12 cellular contexts compared by ENCODE assay signal in the genomic region with DNA sequence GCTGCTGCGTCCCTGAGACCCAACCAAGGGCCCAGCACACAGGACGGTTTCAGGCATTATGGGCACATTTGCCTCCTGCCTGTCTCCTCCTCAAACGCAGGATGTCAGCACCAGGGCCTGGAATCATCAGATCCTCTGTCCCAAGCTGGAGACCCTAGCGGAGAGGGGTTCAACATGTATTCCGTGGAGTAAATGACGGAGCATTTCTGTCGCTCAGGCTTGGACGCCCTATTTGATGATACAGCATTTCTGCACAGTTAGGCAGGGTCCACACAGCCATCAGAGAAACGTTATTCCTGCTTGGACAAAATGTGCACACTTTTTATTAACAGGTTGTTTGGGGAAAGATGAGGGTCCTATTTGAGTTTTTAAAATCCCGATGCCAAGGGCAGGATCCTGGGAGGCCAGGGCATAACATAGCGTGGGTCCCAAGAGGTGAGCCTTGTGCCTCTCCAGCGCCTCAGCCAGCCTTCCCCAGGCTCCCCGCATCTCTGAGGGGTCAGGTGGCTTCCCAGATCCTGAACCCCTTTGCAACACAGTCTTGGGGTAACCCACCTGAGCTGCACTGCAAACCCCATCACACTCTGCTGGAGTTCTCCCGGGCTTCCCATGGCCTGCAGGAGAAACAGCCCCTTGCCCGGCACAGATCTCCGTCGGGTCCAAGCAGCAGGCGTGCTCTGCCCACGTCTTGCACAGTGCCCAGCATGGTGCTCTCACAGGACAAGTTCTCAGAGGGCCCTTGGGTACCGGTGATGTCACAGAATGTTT.
"Had no signal": no experiment of that assay in that cellular context is flagged by ENCODE, and none has a peak within 500 bp of the region (broad histone marks: within the 10 kb centered on the region; RNA-seq: fewer than 3 reads in every experiment).

No MANE protein-coding gene starts in this region.

- H3K27ac ChIP-seq: gastrocnemius medialis, ovary, right atrium auricular region had no signal

- H3K4me1 ChIP-seq: gastrocnemius medialis had no signal

- H3K27me3 ChIP-seq: gastrocnemius medialis, ovary, right atrium auricular region had no signal

- H3K9me3 ChIP-seq: gastrocnemius medialis, ovary, right atrium auricular region had no signal

- DNase-seq: effector memory CD4-positive, alpha-beta T cell; gastrocnemius medialis; immature natural killer cell; left colon; mesendoderm; naive B cell; ovary; stimulated activated CD4-positive, alpha-beta T cell treated with anti-CD3 and anti-CD28 coated beads, Interleukin-12 subunit alpha, Interleukin-12 subunit beta, amount 100 ng/mL, for 4 hours; stimulated activated naive CD4-positive, alpha-beta T cell; trophoblast cell had no signal

- ATAC-seq: esophagus mucosa, gastrocnemius medialis, left colon had no signal

- H3K4me3 ChIP-seq: gastrocnemius medialis, ovary, right atrium auricular region had no signal

- H3K36me3 ChIP-seq: gastrocnemius medialis, ovary, right atrium auricular region had no signal
